In genomic region chr14:53306926-53307325, GRCh38 we compare ENCODE assay signal across 1 cellular context.
TF ChIP-seq lines count a peak whose summit lies in the region.

No MANE protein-coding gene starts in this region.

TF ChIP-seq in HepG2, 621 proteins besides CTCF, POLR2A, EP300 and RAD21 (continued from another document):
- no peak for TF ChIP-seq ZNF225 (CRISPR knock-in tag; IDR thresholded peaks at IDR 0.05)
- TF ChIP-seq ZMYM4 (CRISPR knock-in tag; IDR thresholded peaks at IDR 0.05): no peak
- TF ChIP-seq ZNF260 (CRISPR knock-in tag; IDR thresholded peaks at IDR 0.05; ENCODE audit: borderline replicate concordance, low read depth): no peak
- TF ChIP-seq SUZ12 (IDR thresholded peaks at IDR 0.05; ENCODE audit: low read depth, low read length): no peak
- TF ChIP-seq SRSF1 (optimal IDR thresholded peaks at IDR 0.05; ENCODE audit: low read depth, low read length): no peak
- TF ChIP-seq FOSL2 (CRISPR knock-in tag; IDR thresholded peaks at IDR 0.05): 0 out of 2 replicates have a peak, but pooled peaks have one; percentile 9
- TF ChIP-seq ZNF746 (CRISPR knock-in tag; IDR thresholded peaks at IDR 0.05): no peak
- 0 out of 2 replicates have a peak, but pooled peaks have one; percentile 6 for TF ChIP-seq RARA (CRISPR knock-in tag; IDR thresholded peaks at IDR 0.05)
- TF ChIP-seq HIVEP1 (CRISPR knock-in tag; IDR thresholded peaks at IDR 0.05): no peak
- TF ChIP-seq ZNF75D (CRISPR knock-in tag; IDR thresholded peaks at IDR 0.05; ENCODE audit: borderline replicate concordance): no peak
